ENCODE assay signal across 9 cellular contexts in the genomic region with DNA sequence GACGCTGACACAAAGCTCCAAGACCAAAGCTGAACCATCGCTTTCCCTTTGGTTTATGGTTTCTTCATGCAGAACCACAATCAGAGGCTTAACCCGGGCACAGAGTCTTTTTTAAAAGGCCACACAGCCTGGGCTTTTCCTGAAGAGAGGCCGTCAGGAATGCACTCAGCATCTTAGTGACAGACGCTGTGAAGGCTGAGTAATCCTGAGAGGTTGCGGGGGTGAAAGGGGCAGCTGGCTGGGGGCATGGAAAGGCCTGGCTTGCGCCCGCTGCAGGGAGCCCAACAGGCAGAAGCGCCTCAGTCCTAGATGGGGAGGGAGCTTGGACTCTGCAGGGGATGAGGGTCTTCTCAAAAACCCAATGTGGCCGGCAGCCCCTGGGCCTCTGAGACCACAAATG. TPM values are rescaled to one million over a fixed set of nuclear protein-coding genes. Genes with fewer than 3 reads are reported as not detected.
A peak's percentile ranks its signal among the peaks of the same experiment; 100 is the strongest.
DNase-seq lines count a peak whose midpoint lies in the region; ATAC-seq lines count a peak whose summit lies in the region.
"Had no signal": no experiment of that assay in that cellular context is flagged by ENCODE, and none has a peak within 500 bp of the region (broad histone marks: within the 10 kb centered on the region; RNA-seq: fewer than 3 reads in every experiment).

No MANE protein-coding gene starts in this region.

- H3K79me2 ChIP-seq in GM23248 (ENCODE audit: insufficient read depth): peaks cover 100% of the 10 kb centered on the region

- H2AFZ ChIP-seq in GM23248: no peak overlapping the region

- peaks cover 64% of the 10 kb centered on the region for H3F3A ChIP-seq in GM23248 (ENCODE audit: insufficient read depth)

- peak; percentile 71 for DNase-seq in GM23248
- DNase-seq in T-helper 17 cell: no peak
- DNase-seq in islet precursor cell: peak; percentile 76
- DNase-seq in H4 (ENCODE audit: low spot score): no peak
- DNase-seq in cerebellar nuclear complex (lab: John Stamatoyannopoulos, UW): no peak
- DNase-seq: NCI-H510A had no signal

- no peak overlapping the region for H3K4me3 ChIP-seq in GM23248

- H4K20me1 ChIP-seq in GM23248 (ENCODE audit: insufficient read depth): peaks cover 56% of the 10 kb centered on the region

- in situ Hi-C loops in GM23248 (cut with MboI): no loop called here

- H3K4me2 ChIP-seq in GM23248 (ENCODE audit: unreplicated experiment): peak overlapping the region; percentile 73

- H3K4me1 ChIP-seq in GM23248 (ENCODE audit: insufficient read depth): peaks cover 86% of the 10 kb centered on the region

- peaks cover 57% of the 10 kb centered on the region for H3K4me1 Mint-ChIP-seq in T-helper 17 cell
- peaks cover 73% of the 10 kb centered on the region for H3K4me1 Mint-ChIP-seq in stimulated activated memory B cell treated with anti-CD40 and anti-IgM and Interleukin-4, amounts not matched to agents 10 μg/mL and 1 μg/mL and 100 μg/mL, for 72 hours

- no peak for ATAC-seq in T-helper 17 cell
- peak; percentile 25 for ATAC-seq in stimulated activated memory B cell treated with anti-CD40 and anti-IgM and Interleukin-4, amounts not matched to agents 10 μg/mL and 1 μg/mL and 100 μg/mL, for 72 hours
- no peak for ATAC-seq in HG03469 (IDR thresholded peaks at IDR 0.05; ENCODE audit: unreplicated experiment)

- no peaks in the 10 kb centered on the region for H3K36me3 Mint-ChIP-seq in T-helper 17 cell (ENCODE audit: low read depth)
- no peaks in the 10 kb centered on the region for H3K36me3 Mint-ChIP-seq in stimulated activated memory B cell treated with anti-CD40 and anti-IgM and Interleukin-4, amounts not matched to agents 10 μg/mL and 1 μg/mL and 100 μg/mL, for 72 hours

- no peaks in the 10 kb centered on the region for H3K9me2 ChIP-seq in GM23248 (ENCODE audit: insufficient read depth)

- H3K27me3 Mint-ChIP-seq in T-helper 17 cell: no peaks in the 10 kb centered on the region
- H3K27me3 Mint-ChIP-seq in stimulated activated memory B cell treated with anti-CD40 and anti-IgM and Interleukin-4, amounts not matched to agents 10 μg/mL and 1 μg/mL and 100 μg/mL, for 72 hours: no peaks in the 10 kb centered on the region

- H3K9me3 Mint-ChIP-seq in stimulated activated memory B cell treated with anti-CD40 and anti-IgM and Interleukin-4, amounts not matched to agents 10 μg/mL and 1 μg/mL and 100 μg/mL, for 72 hours: no peaks in the 10 kb centered on the region

- peak overlapping the region; percentile 98 for H3K27ac Mint-ChIP-seq in T-helper 17 cell
- no peak overlapping the region for H3K27ac Mint-ChIP-seq in stimulated activated memory B cell treated with anti-CD40 and anti-IgM and Interleukin-4, amounts not matched to agents 10 μg/mL and 1 μg/mL and 100 μg/mL, for 72 hours

- H3K36me3 ChIP-seq in GM23248 (ENCODE audit: low read depth): peaks cover 15% of the 10 kb centered on the region

- peak overlapping the region; percentile 26; the same call in 1 of the 2 replicates for H3K9ac ChIP-seq in GM23248

- H3K9me3 ChIP-seq in GM23248 (ENCODE audit: low read depth) (no peaks in the 10 kb centered on the region), T-helper 17 cell (ENCODE audit: control insufficient read depth, low read length, poor library complexity, severe bottlenecking) (no peaks in the 10 kb centered on the region)

- H3K27ac ChIP-seq in GM23248: peak overlapping the region; percentile 50
- H3K27ac ChIP-seq: HL-60 had no signal

- H3K4me3 Mint-ChIP-seq in T-helper 17 cell: peak overlapping the region; percentile 39
- H3K4me3 Mint-ChIP-seq in stimulated activated memory B cell treated with anti-CD40 and anti-IgM and Interleukin-4, amounts not matched to agents 10 μg/mL and 1 μg/mL and 100 μg/mL, for 72 hours: no peak overlapping the region

- no peaks in the 10 kb centered on the region for H3K27me3 ChIP-seq in GM23248 (replicated peaks; ENCODE audit: insufficient read depth)

- WGBS in GM23248 (ENCODE audit: low coverage in 1 of 2, low lambda C conversion rate in 2 of 2, missing lambda C conversion rate in 2 of 2), 2 experiments: 14% methylated on average over 10 of the region's 10 CpGs

RNA-seq across cellular contexts. Expression of a gene that starts 13.6 kb away (rescaled TPM):
- 97.3 and 109 TPM in 2 replicates for total RNA-seq in GM23248 (2014; rRNA removed; shearing (Covaris generic))
- 51.7 and 52.7 TPM in 2 replicates for polyA plus RNA-seq in GM23248 (2016; fragmentation: Nextera tagmentation; extraction: Ambion mirVana)
- 100 to 1,000 TPM; 114 to 132 TPM for total RNA-seq in T-helper 17 cell
- 36.1 and 44.8 TPM in 2 replicates for total RNA-seq in H4 (2014; rRNA removed; shearing (Covaris generic))

RNA-seq across cellular contexts. Expression of a gene that starts 14.4 kb away (rescaled TPM):
- total RNA-seq in GM23248 (2014; rRNA removed; shearing (Covaris generic)): 1.4 and 3.4 TPM in 2 replicates
- 1.9 and 2.4 TPM in 2 replicates for polyA plus RNA-seq in GM23248 (2016; fragmentation: Nextera tagmentation; extraction: Ambion mirVana)
- 1 to 10 TPM; 1.3 to 1.4 TPM for total RNA-seq in T-helper 17 cell
- 2.0 and 4.3 TPM in 2 replicates for total RNA-seq in H4 (2014; rRNA removed; shearing (Covaris generic))

RNA-seq across cellular contexts. Expression of a gene that starts 50.4 kb away (rescaled TPM):
- 13.0 and 37.9 TPM in 2 replicates for total RNA-seq in GM23248 (2014; rRNA removed; shearing (Covaris generic))
- polyA plus RNA-seq in GM23248 (2016; fragmentation: Nextera tagmentation; extraction: Ambion mirVana): 36.1 and 42.2 TPM in 2 replicates
- 10 to 100 TPM; 12.5 to 17.9 TPM for total RNA-seq in T-helper 17 cell
- total RNA-seq in H4 (2014; rRNA removed; shearing (Covaris generic)): 41.3 and 58.6 TPM in 2 replicates

Comparison
In these comparisons a context has a peak if more than half of its experiments do, and no peak if none do; other contexts are left out.
1. DNase-seq: peak in GM23248 (single experiment) and islet precursor cell (single experiment); none in T-helper 17 cell (0 of 3), H4 (single experiment) and cerebellar nuclear complex (0 of 2).